Comparison of ENCODE assay signal across 15 cellular contexts in the genomic region with DNA sequence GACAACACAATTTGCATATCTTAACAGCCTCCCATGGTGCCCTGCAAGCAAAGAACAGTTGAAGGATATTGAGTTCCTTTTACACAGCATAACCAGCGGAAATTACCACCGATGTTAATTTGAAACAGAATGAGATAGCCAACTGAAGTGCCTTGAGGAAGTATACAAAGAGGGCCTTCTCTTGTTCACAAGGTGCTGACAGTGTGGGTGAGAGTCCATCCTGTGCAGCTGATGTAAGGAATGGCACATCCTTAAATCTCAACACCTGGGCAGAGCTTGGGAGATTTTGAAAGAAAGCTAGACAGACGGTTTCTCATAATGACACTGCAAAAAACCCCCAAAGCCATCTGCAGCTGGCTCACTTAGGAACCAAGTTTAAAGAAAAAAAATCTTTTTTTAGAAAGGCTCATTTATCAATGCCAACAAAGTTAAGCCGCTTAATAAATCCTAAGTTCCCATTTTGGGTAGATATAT.
DNase-seq lines count a peak whose midpoint lies in the region; ATAC-seq and TF ChIP-seq lines count a peak whose summit lies in the region.
"Had no signal": no experiment of that assay in that cellular context is flagged by ENCODE, and none has a peak within 500 bp of the region (broad histone marks: within the 10 kb centered on the region; RNA-seq: fewer than 3 reads in every experiment).

No MANE protein-coding gene starts in this region.

- H3K9me3 Mint-ChIP-seq in HFFc6 = peaks cover 28% of the 10 kb centered on the region

- H3K4me1 Mint-ChIP-seq in HFFc6 (ENCODE audit: low read depth) = peaks cover 15% of the 10 kb centered on the region; the same call in 1 of the 2 replicates

- DNase-seq in ELF-1 (ENCODE audit: low read depth, low spot score) (peak; percentile 33), occipital lobe (lab: John Stamatoyannopoulos, UW) (no peak), HFFc6 (no peak), NCI-H1694 (lab: John Stamatoyannopoulos, UW) (no peak)
- DNase-seq in effector CD8-positive, alpha-beta T cell (lab: John Stamatoyannopoulos, UW) = no peak
- DNase-seq: activated T-cell treated with anti-CD3 and anti-CD28 coated beads, Interleukin-2, amount 50 U/mL, for 1 hour; amygdala; effector CD4-positive, alpha-beta T cell; MG63; NCI-H526 treated with DMSO at 0.1 percent for 48 hours had no signal

- peaks cover 13% of the 10 kb centered on the region for H3K36me3 Mint-ChIP-seq in HFFc6 (ENCODE audit: low read depth)

- ATAC-seq in GM19372 (IDR thresholded peaks at IDR 0.05; ENCODE audit: low read depth, unreplicated experiment) = peak; percentile 68
- ATAC-seq in HG02938 (IDR thresholded peaks at IDR 0.05; ENCODE audit: unreplicated experiment) = peak; percentile 92
- ATAC-seq: A549, gastroesophageal sphincter had no signal

- H3K27me3 Mint-ChIP-seq in HFFc6 (ENCODE audit: insufficient read depth) = peaks cover 2% of the 10 kb centered on the region; the same call in 1 of the 2 replicates

- no peak overlapping the region for H3K27ac Mint-ChIP-seq in HFFc6

- H3K4me3 Mint-ChIP-seq in HFFc6 = no peak overlapping the region

- no peak for TF ChIP-seq CTCF in HFFc6 (IDR thresholded peaks at IDR 0.05)

TF ChIP-seq in PFSK-1, 5 proteins besides CTCF, POLR2A, EP300 and RAD21:
- TF ChIP-seq, protein P1, sequence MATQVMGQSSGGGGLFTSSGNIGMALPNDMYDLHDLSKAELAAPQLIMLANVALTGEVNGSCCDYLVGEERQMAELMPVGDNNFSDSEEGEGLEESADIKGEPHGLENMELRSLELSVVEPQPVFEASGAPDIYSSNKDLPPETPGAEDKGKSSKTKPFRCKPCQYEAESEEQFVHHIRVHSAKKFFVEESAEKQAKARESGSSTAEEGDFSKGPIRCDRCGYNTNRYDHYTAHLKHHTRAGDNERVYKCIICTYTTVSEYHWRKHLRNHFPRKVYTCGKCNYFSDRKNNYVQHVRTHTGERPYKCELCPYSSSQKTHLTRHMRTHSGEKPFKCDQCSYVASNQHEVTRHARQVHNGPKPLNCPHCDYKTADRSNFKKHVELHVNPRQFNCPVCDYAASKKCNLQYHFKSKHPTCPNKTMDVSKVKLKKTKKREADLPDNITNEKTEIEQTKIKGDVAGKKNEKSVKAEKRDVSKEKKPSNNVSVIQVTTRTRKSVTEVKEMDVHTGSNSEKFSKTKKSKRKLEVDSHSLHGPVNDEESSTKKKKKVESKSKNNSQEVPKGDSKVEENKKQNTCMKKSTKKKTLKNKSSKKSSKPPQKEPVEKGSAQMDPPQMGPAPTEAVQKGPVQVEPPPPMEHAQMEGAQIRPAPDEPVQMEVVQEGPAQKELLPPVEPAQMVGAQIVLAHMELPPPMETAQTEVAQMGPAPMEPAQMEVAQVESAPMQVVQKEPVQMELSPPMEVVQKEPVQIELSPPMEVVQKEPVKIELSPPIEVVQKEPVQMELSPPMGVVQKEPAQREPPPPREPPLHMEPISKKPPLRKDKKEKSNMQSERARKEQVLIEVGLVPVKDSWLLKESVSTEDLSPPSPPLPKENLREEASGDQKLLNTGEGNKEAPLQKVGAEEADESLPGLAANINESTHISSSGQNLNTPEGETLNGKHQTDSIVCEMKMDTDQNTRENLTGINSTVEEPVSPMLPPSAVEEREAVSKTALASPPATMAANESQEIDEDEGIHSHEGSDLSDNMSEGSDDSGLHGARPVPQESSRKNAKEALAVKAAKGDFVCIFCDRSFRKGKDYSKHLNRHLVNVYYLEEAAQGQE (IDR thresholded peaks at IDR 0.05; ENCODE audit: insufficient read depth in 1 of 2, low read depth in 2 of 2, low read length in 2 of 2) = no peak
- TF ChIP-seq FOXP2 (optimal IDR thresholded peaks at IDR 0.05; ENCODE audit: borderline replicate concordance, extremely low read depth, extremely low read length, insufficient read depth) (peak; percentile 26), TAF1 (IDR thresholded peaks at IDR 0.05; ENCODE audit: borderline replicate concordance, insufficient read depth, low read length) (no peak), SIN3A (IDR thresholded peaks at IDR 0.05; ENCODE audit: borderline replicate concordance, insufficient read depth, low read length) (no peak), POLR2AphosphoS5 (IDR thresholded peaks at IDR 0.05; ENCODE audit: low read depth, low read length) (no peak)
TF ChIP-seq in PFSK-1: peak in this region for 1.
